Comparison of ENCODE assay signal across 28 cellular contexts in genomic region chr3:104474011-104474410, GRCh38.
"Had no signal": no experiment of that assay in that cellular context is flagged by ENCODE, and none has a peak within 500 bp of the region (broad histone marks: within the 10 kb centered on the region; RNA-seq: fewer than 3 reads in every experiment).

No MANE protein-coding gene starts in this region.

- H3K4me3 Mint-ChIP-seq: immature natural killer cell; naive thymus-derived CD8-positive, alpha-beta T cell; nephron; neural crest cell; stimulated activated effector memory CD8-positive, alpha-beta T cell treated with anti-CD3 and anti-CD28 coated beads, Interleukin-12 subunit alpha, Interleukin-12 subunit beta, amount 100 ng/mL, for 72 hours; stimulated activated naive CD8-positive, alpha-beta T cell treated with anti-CD3 and anti-CD28 coated beads, Interleukin-15, Interleukin-2, amounts not matched to agents 100 ng/mL and 50 ng/mL, for 24 hours had no signal

- H3K4me1 Mint-ChIP-seq: immature natural killer cell; naive thymus-derived CD8-positive, alpha-beta T cell; nephron; neural crest cell; stimulated activated effector memory CD8-positive, alpha-beta T cell treated with anti-CD3 and anti-CD28 coated beads, Interleukin-12 subunit alpha, Interleukin-12 subunit beta, amount 100 ng/mL, for 72 hours had no signal

- FAIRE-seq: islet of Langerhans, kidney had no signal

- ATAC-seq: left colon; left lung; lower lobe of right lung; naive thymus-derived CD8-positive, alpha-beta T cell; pancreas; right cardiac atrium; stimulated activated effector memory CD8-positive, alpha-beta T cell treated with anti-CD3 and anti-CD28 coated beads, Interleukin-12 subunit alpha, Interleukin-12 subunit beta, amount 100 ng/mL, for 72 hours; upper lobe of right lung had no signal

- H3K27ac Mint-ChIP-seq: immature natural killer cell; naive thymus-derived CD8-positive, alpha-beta T cell; nephron; stimulated activated effector memory CD8-positive, alpha-beta T cell treated with anti-CD3 and anti-CD28 coated beads, Interleukin-12 subunit alpha, Interleukin-12 subunit beta, amount 100 ng/mL, for 72 hours; stimulated activated naive CD8-positive, alpha-beta T cell treated with anti-CD3 and anti-CD28 coated beads, Interleukin-15, Interleukin-2, amounts not matched to agents 100 ng/mL and 50 ng/mL, for 24 hours had no signal

- H3K9me3 ChIP-seq: prostate gland, suprapubic skin, upper lobe of right lung had no signal

- H3K36me3 ChIP-seq: left lung, lower lobe of right lung, pancreas, prostate gland, sigmoid colon, spleen, suprapubic skin, thoracic aorta, tibial artery, upper lobe of right lung had no signal

- H3K36me3 Mint-ChIP-seq: immature natural killer cell; naive thymus-derived CD8-positive, alpha-beta T cell; stimulated activated effector memory CD8-positive, alpha-beta T cell treated with anti-CD3 and anti-CD28 coated beads, Interleukin-12 subunit alpha, Interleukin-12 subunit beta, amount 100 ng/mL, for 72 hours had no signal

- H3K27ac ChIP-seq: left lung, lower lobe of right lung, pancreas, prostate gland, sigmoid colon, spleen, suprapubic skin, thoracic aorta, tibial artery, upper lobe of right lung had no signal

- DNase-seq: immature natural killer cell; kidney; left colon; lower lobe of right lung; mammary epithelial cell; mesenchymal stem cell; naive thymus-derived CD8-positive, alpha-beta T cell; nucleus accumbens; retina; right cardiac atrium; sigmoid colon; small intestine; spleen; stimulated activated CD4-positive, alpha-beta T cell treated with anti-CD3 and anti-CD28 coated beads, Interleukin-4, amount 100 ng/mL, for 24 hours; stimulated activated naive CD4-positive, alpha-beta T cell; tibial artery; trophoblast cell; upper lobe of right lung had no signal

- H3K27me3 ChIP-seq: left lung, pancreas, sigmoid colon, spleen, suprapubic skin, tibial artery, upper lobe of right lung had no signal

- H3K4me3 ChIP-seq: left lung, lower lobe of right lung, pancreas, prostate gland, sigmoid colon, spleen, suprapubic skin, thoracic aorta, tibial artery, upper lobe of right lung had no signal

- H3K4me1 ChIP-seq: left lung, lower lobe of right lung, pancreas, prostate gland, sigmoid colon, spleen, suprapubic skin, tibial artery, upper lobe of right lung had no signal

- H3K27me3 Mint-ChIP-seq: stimulated activated naive CD8-positive, alpha-beta T cell treated with anti-CD3 and anti-CD28 coated beads, Interleukin-15, Interleukin-2, amounts not matched to agents 100 ng/mL and 50 ng/mL, for 24 hours had no signal
